18 cellular contexts compared by ENCODE assay signal in genomic region chr19:45186509-45187334, GRCh38. TPM values are rescaled to one million over a fixed set of nuclear protein-coding genes. Genes with fewer than 3 reads are reported as not detected.
DNase-seq lines count a peak whose midpoint lies in the region; ATAC-seq, FAIRE-seq and TF ChIP-seq lines count a peak whose summit lies in the region.
"Had no signal": no experiment of that assay in that cellular context is flagged by ENCODE, and none has a peak within 500 bp of the region (broad histone marks: within the 10 kb centered on the region; RNA-seq: fewer than 3 reads in every experiment).

No MANE protein-coding gene starts in this region.

- peak overlapping the region; percentile 82 for H2AFZ ChIP-seq in Loucy (ENCODE audit: low read length)
- no peak overlapping the region for H2AFZ ChIP-seq in neuronal stem cell (ENCODE audit: low read length)
- H2AFZ ChIP-seq in H9 (ENCODE audit: low read length): no peak overlapping the region
- H2AFZ ChIP-seq: hepatocyte had no signal

- H4K91ac ChIP-seq in neuronal stem cell (ENCODE audit: low read depth, low read length, poor library complexity) (no peak overlapping the region), H9 (ENCODE audit: insufficient read length, low read depth, low read length) (no peak overlapping the region)

- no peaks in the 10 kb centered on the region for H3K9me2 ChIP-seq in Loucy (replicated peaks; ENCODE audit: low read depth, low read length)

- H3K9ac ChIP-seq in Loucy (ENCODE audit: low read depth, low read length, poor library complexity, severe bottlenecking) (no peak overlapping the region), neuronal stem cell (ENCODE audit: low read depth, low read length, poor library complexity) (peak overlapping the region; percentile 73), kidney (ENCODE audit: low read length in 2 of 2) (no peak overlapping the region), H9 (ENCODE audit: extremely low read depth, insufficient read length, low read length) (no peak overlapping the region)

- H3K36me3 Mint-ChIP-seq in T-helper 17 cell (ENCODE audit: low read depth) (peaks cover 5% of the 10 kb centered on the region), H9 (ENCODE audit: insufficient read depth in 1 of 3, low read depth in 3 of 3) (no peaks in the 10 kb centered on the region)

- no peaks in the 10 kb centered on the region for H3F3A ChIP-seq in Loucy (ENCODE audit: low read depth)

- H3K14ac ChIP-seq in neuronal stem cell (ENCODE audit: low read length): no peak overlapping the region
- H3K14ac ChIP-seq in H9 (ENCODE audit: insufficient read depth, low read length): no peak overlapping the region

- no peak overlapping the region for H2BK120ac ChIP-seq in neuronal stem cell (ENCODE audit: low read depth, low read length)
- H2BK120ac ChIP-seq in H9 (ENCODE audit: low read depth, low read length, poor library complexity, severe bottlenecking): no peak overlapping the region

- H3K27me3 ChIP-seq in Loucy (ENCODE audit: insufficient read depth, low read length, poor library complexity, severe bottlenecking) (no peaks in the 10 kb centered on the region), neuronal stem cell (ENCODE audit: control insufficient read depth in 3 of 3, insufficient read depth in 3 of 3, low read depth in 1 of 3, low read length in 3 of 3) (no peaks in the 10 kb centered on the region), H9 (ENCODE audit: insufficient read depth, low read length) (no peaks in the 10 kb centered on the region)
- H3K27me3 ChIP-seq: hepatocyte, Peyer's patch, tibial nerve had no signal

- no peaks in the 10 kb centered on the region for H4K20me1 ChIP-seq in Loucy (ENCODE audit: insufficient read depth, low read length, poor library complexity, severe bottlenecking)
- H4K20me1 ChIP-seq in H9 (ENCODE audit: control insufficient read depth, insufficient read depth, insufficient read length): no peaks in the 10 kb centered on the region

- no peak overlapping the region for H2BK5ac ChIP-seq in neuronal stem cell (ENCODE audit: low read length)
- H2BK5ac ChIP-seq in H9 (ENCODE audit: insufficient read length, low read length): no peak overlapping the region

- peak overlapping the region; percentile 55 for H3K4me2 ChIP-seq in Loucy (ENCODE audit: low read depth, low read length, poor library complexity, severe bottlenecking)
- H3K4me2 ChIP-seq in neuronal stem cell (ENCODE audit: insufficient read depth, low read length, poor library complexity, severe bottlenecking): no peak overlapping the region
- H3K4me2 ChIP-seq in H9 (ENCODE audit: insufficient read depth, insufficient read length, low read length): no peak overlapping the region
- H3K4me2 ChIP-seq: hepatocyte had no signal

- no peak overlapping the region for H3K27ac ChIP-seq in neuronal stem cell (replicated peaks; ENCODE audit: low read length)
- H3K27ac ChIP-seq in kidney (ENCODE audit: low read depth in 2 of 2, low read length in 2 of 2): no peak overlapping the region
- H3K27ac ChIP-seq in H9 (ENCODE audit: insufficient read length, low read depth, low read length): no peak overlapping the region
- H3K27ac ChIP-seq: C4-2B, hepatocyte, Peyer's patch, tibial nerve had no signal

- FAIRE-seq in kidney (lab: Jason Lieb, UNC): no peak

- H2BK20ac ChIP-seq in H9 (ENCODE audit: low read depth, low read length, poor library complexity, severe bottlenecking): no peak overlapping the region

- H3T11ph ChIP-seq in H9 (ENCODE audit: low read length): no peak overlapping the region

- H3K79me2 ChIP-seq in Loucy (ENCODE audit: insufficient read depth, low read length): no peaks in the 10 kb centered on the region
- no peaks in the 10 kb centered on the region for H3K79me2 ChIP-seq in H9 (ENCODE audit: insufficient read depth, low read length)

- no peaks in the 10 kb centered on the region for H3K9me3 Mint-ChIP-seq in H9
- H3K9me3 Mint-ChIP-seq: activated T-cell treated with anti-CD3 and anti-CD28 coated beads, Interleukin-2, amount 50 U/mL, for 4 hours had no signal

- H4K8ac ChIP-seq in neuronal stem cell (ENCODE audit: low read depth, low read length) (no peak overlapping the region), H9 (replicated peaks; ENCODE audit: insufficient read length, low read depth, low read length) (no peak overlapping the region)

- H2AK5ac ChIP-seq in neuronal stem cell (ENCODE audit: low read depth, low read length): peak overlapping the region; percentile 13
- H2AK5ac ChIP-seq in H9 (ENCODE audit: insufficient read length, low read length): no peak overlapping the region

- H3K9me3 ChIP-seq in Loucy (ENCODE audit: insufficient read depth, low read depth, low read length): no peaks in the 10 kb centered on the region
- H3K9me3 ChIP-seq in neuronal stem cell (replicated peaks in 1 of 2; ENCODE audit: control insufficient read depth in 2 of 2, insufficient read depth in 1 of 2, low read depth in 1 of 2, low read length in 2 of 2): no peaks in the 10 kb centered on the region
- H3K9me3 ChIP-seq in kidney (ENCODE audit: control insufficient read depth in 1 of 2, low read length in 2 of 2): no peaks in the 10 kb centered on the region
- H3K9me3 ChIP-seq in T-helper 17 cell (ENCODE audit: control insufficient read depth, low read length, poor library complexity, severe bottlenecking): no peaks in the 10 kb centered on the region
- H3K9me3 ChIP-seq in H9 (ENCODE audit: control insufficient read depth, low read depth, low read length): no peaks in the 10 kb centered on the region
- H3K9me3 ChIP-seq: Peyer's patch had no signal

- no peak for ATAC-seq in T-helper 17 cell

- H4K5ac ChIP-seq in H9 (ENCODE audit: insufficient read length, low read depth, low read length): no peak overlapping the region

- no peak for TF ChIP-seq CTCF in Loucy (conservative IDR thresholded peaks at IDR 0.05; ENCODE audit: low read length)
- no peak for TF ChIP-seq CTCF in astrocyte of the spinal cord (IDR thresholded peaks at IDR 0.05; ENCODE audit: low read depth, low read length)
- no peak for TF ChIP-seq CTCF in kidney (IDR thresholded peaks at IDR 0.05; ENCODE audit: borderline replicate concordance, extremely low read depth, insufficient read depth)
- TF ChIP-seq CTCF in H9 (conservative IDR thresholded peaks at IDR 0.05): no peak

- H2BK12ac ChIP-seq in neuronal stem cell (ENCODE audit: low read length): peak overlapping the region; percentile 86
- no peak overlapping the region for H2BK12ac ChIP-seq in H9 (ENCODE audit: insufficient read length, low read depth, low read length)

- no peaks in the 10 kb centered on the region for H3K4me1 ChIP-seq in Loucy (ENCODE audit: insufficient read depth, low read length, poor library complexity, severe bottlenecking)
- peaks cover 0 to 3% of the 10 kb centered on the region in 2 donors for H3K4me1 ChIP-seq in neuronal stem cell (ENCODE audit: control insufficient read depth in 2 of 2, insufficient read depth in 1 of 2, low read depth in 1 of 2, low read length in 2 of 2)
- H3K4me1 ChIP-seq in kidney (ENCODE audit: control insufficient read depth in 1 of 2, insufficient read depth in 1 of 2, low read depth in 1 of 2, low read length in 2 of 2): peaks cover 0 to 2% of the 10 kb centered on the region in 2 donors
- no peaks in the 10 kb centered on the region for H3K4me1 ChIP-seq in H9 (ENCODE audit: insufficient read depth, low read length)

- DNase-seq in NCI-H2029 (lab: John Stamatoyannopoulos, UW): peak; percentile 7
- DNase-seq in NCI-H2029 treated with DMSO at 0.1 percent for 48 hours (lab: John Stamatoyannopoulos, UW): no peak
- peak; percentile 50 for DNase-seq in astrocyte of the spinal cord (ENCODE audit: low read depth, low spot score)
- no peak for DNase-seq in neuronal stem cell (ENCODE audit: low spot score)
- DNase-seq in kidney: no peak
- DNase-seq in T-helper 17 cell: no peak
- no peak for DNase-seq in H9
- DNase-seq: 8988T; activated CD4-positive, alpha-beta T cell treated with anti-CD3 and anti-CD28 coated beads, Interleukin-2, amount 50 U/mL, for 4 hours; activated T-cell treated with anti-CD3 and anti-CD28 coated beads, Interleukin-2, amount 50 U/mL, for 4 hours; effector memory CD4-positive, alpha-beta T cell; Peyer's patch; stimulated activated CD4-positive, alpha-beta T cell treated with anti-CD3 and anti-CD28 coated beads, Interleukin-4, amount 100 ng/mL, for 1 hour; stimulated activated CD8-positive, alpha-beta memory T cell treated with anti-CD3 and anti-CD28 coated beads, Interleukin-4, amount 100 ng/mL, for 48 hours had no signal

- H3K36me3 ChIP-seq in Loucy (ENCODE audit: insufficient read depth, low read length): no peaks in the 10 kb centered on the region
- no peaks in the 10 kb centered on the region for H3K36me3 ChIP-seq in neuronal stem cell (replicated peaks in 1 of 2; ENCODE audit: control insufficient read depth in 2 of 2, insufficient read depth in 2 of 2, low read length in 2 of 2)
- no peaks in the 10 kb centered on the region for H3K36me3 ChIP-seq in kidney (ENCODE audit: control insufficient read depth in 1 of 2, insufficient read depth in 2 of 2, low read length in 2 of 2)
- H3K36me3 ChIP-seq: Peyer's patch had no signal

- intact Hi-C loops in kidney (cut with DNase I): loop anchor here (10.0 kb wide), 1 partner anchor 152 kb away; the partner anchor contains the start of gene CLASRP

- no peaks in the 10 kb centered on the region for H3K79me1 ChIP-seq in neuronal stem cell (ENCODE audit: low read depth, low read length)
- no peaks in the 10 kb centered on the region for H3K79me1 ChIP-seq in H9 (ENCODE audit: insufficient read depth, low read depth, low read length, poor library complexity, severe bottlenecking)

- H3K4ac ChIP-seq in neuronal stem cell (ENCODE audit: low read length): no peak overlapping the region
- no peak overlapping the region for H3K4ac ChIP-seq in H9 (ENCODE audit: low read depth, low read length)

- H3K4me3 Mint-ChIP-seq in T-helper 17 cell (no peak overlapping the region), H9 (no peak overlapping the region; a peak in 1 of 5 replicates)
- H3K4me3 Mint-ChIP-seq: activated T-cell treated with anti-CD3 and anti-CD28 coated beads, Interleukin-2, amount 50 U/mL, for 4 hours had no signal

- no peak overlapping the region for H2BK15ac ChIP-seq in neuronal stem cell (ENCODE audit: low read length)
- H2BK15ac ChIP-seq in H9 (ENCODE audit: low read depth, low read length): no peak overlapping the region

- H3K18ac ChIP-seq in neuronal stem cell (ENCODE audit: low read length): no peak overlapping the region
- no peak overlapping the region for H3K18ac ChIP-seq in H9 (ENCODE audit: insufficient read length, low read depth, low read length)

- H3K4me3 ChIP-seq in Loucy (ENCODE audit: low read length, poor library complexity, severe bottlenecking) (no peak overlapping the region), astrocyte of the spinal cord (ENCODE audit: low read depth, low read length) (no peak overlapping the region), neuronal stem cell (ENCODE audit: low read length in 2 of 2) (no peak overlapping the region), kidney (ENCODE audit: low read length in 2 of 2) (no peak overlapping the region)
- H3K4me3 ChIP-seq: hepatocyte, Peyer's patch, tibial nerve had no signal

- no peaks in the 10 kb centered on the region for H3K23me2 ChIP-seq in H9 (ENCODE audit: insufficient read length, low read depth, low read length, poor library complexity, severe bottlenecking)

- no peak overlapping the region for H3K27ac Mint-ChIP-seq in T-helper 17 cell
- no peak overlapping the region for H3K27ac Mint-ChIP-seq in H9

- H3K27me3 Mint-ChIP-seq in T-helper 17 cell (no peaks in the 10 kb centered on the region), H9 (ENCODE audit: low read depth) (peaks cover 21% of the 10 kb centered on the region)

- peak overlapping the region; percentile 20 for H3K23ac ChIP-seq in neuronal stem cell (ENCODE audit: low read depth, low read length, poor library complexity)
- no peak overlapping the region for H3K23ac ChIP-seq in H9 (ENCODE audit: insufficient read length, low read depth, low read length)

- in situ Hi-C loops in astrocyte of the spinal cord (cut with HindIII; ENCODE audit: low sequenced_read_pairs): no loop called here

- H3K4me1 Mint-ChIP-seq in T-helper 17 cell: peaks cover 17% of the 10 kb centered on the region
- peaks cover 2 to 7% of the 10 kb centered on the region in 2 experiments; a peak in 1 of 4 replicates for H3K4me1 Mint-ChIP-seq in H9

- no peak overlapping the region for H3K56ac ChIP-seq in H9 (ENCODE audit: insufficient read length, low read depth, low read length)

- WGBS in neuronal stem cell (ENCODE audit: extremely low coverage in 2 of 2, insufficient read length in 2 of 2, insufficient replicate concordance in 1 of 2), 2 donors: no CpG with 5 or more reads among the region's 12 CpGs
- no CpG with 5 or more reads among the region's 12 CpGs for WGBS in H9 (ENCODE audit: extremely low coverage, insufficient read length, low lambda C conversion rate)

RNA-seq across cellular contexts. Expression of gene BLOC1S3, which starts 8.1 kb away (rescaled TPM):
- polyA plus RNA-seq in neuronal stem cell (2013, experiment 1 of 2): 3.6 TPM
- 3.7 TPM for polyA plus RNA-seq in neuronal stem cell (2013, experiment 2 of 2)
- total RNA-seq in kidney: 13.2 TPM
- polyA plus RNA-seq in kidney (ENCODE audit: insufficient read depth, low read depth, low replicate concordance): 5.2 TPM
- total RNA-seq in T-helper 17 cell: 10 to 100 TPM; 12.9 to 15.2 TPM
- 9.2 and 12.2 TPM in 2 replicates for total RNA-seq in H9 (2021)

RNA-seq across cellular contexts. Expression of gene TRAPPC6A, which starts 8.7 kb away (rescaled TPM):
- polyA plus RNA-seq in neuronal stem cell (2013, experiment 1 of 2): 50.4 TPM
- polyA plus RNA-seq in neuronal stem cell (2013, experiment 2 of 2): 51.0 TPM
- total RNA-seq in kidney (37.2 TPM), T-helper 17 cell (10 to 100 TPM; 47.5 to 61.2 TPM), H9 (2021) (57.8 and 59.9 TPM in 2 replicates)
- 123 TPM for polyA plus RNA-seq in kidney (ENCODE audit: insufficient read depth, low read depth, low replicate concordance)

RNA-seq across cellular contexts. Expression of gene NKPD1, which starts 25.9 kb away (rescaled TPM):
- polyA plus RNA-seq in neuronal stem cell (2013, experiment 1 of 2): 0.28 TPM
- 0.33 TPM for polyA plus RNA-seq in neuronal stem cell (2013, experiment 2 of 2)
- total RNA-seq in kidney (0.09 TPM), T-helper 17 cell (under 1 TPM; 0.57 to 0.97 TPM), H9 (2021) (0.17 and 0.46 TPM in 2 replicates)
- not detected for polyA plus RNA-seq in kidney (ENCODE audit: insufficient read depth, low read depth, low replicate concordance)

RNA-seq across cellular contexts. Expression of gene EXOC3L2, which starts 58.5 kb away (rescaled TPM):
- polyA plus RNA-seq in neuronal stem cell (2013, experiment 1 of 2): 0.04 TPM
- 0.04 TPM for polyA plus RNA-seq in neuronal stem cell (2013, experiment 2 of 2)
- total RNA-seq in kidney (19.0 TPM), T-helper 17 cell (1 to 10 TPM in 1 of 2 donors, not detected in 1; 1.1 TPM), H9 (2021) (0.61 TPM in 2 replicates)
- polyA plus RNA-seq in kidney (ENCODE audit: insufficient read depth, low read depth, low replicate concordance): 15.4 TPM
- total RNA-seq: activated T-cell treated with anti-CD3 and anti-CD28 coated beads, Interleukin-2, amount 50 U/mL, for 4 hours had no signal
- polyA plus RNA-seq: hepatocyte had no signal

Comparison
In these comparisons a context has a peak if more than half of its experiments do, and no peak if none do; other contexts are left out.
1. DNase-seq: peak in NCI-H2029 (single experiment) and astrocyte of the spinal cord (single experiment); none in NCI-H2029 treated with DMSO at 0.1 percent for 48 hours (single experiment), neuronal stem cell (single experiment), kidney (single experiment), T-helper 17 cell (0 of 3) and H9 (single experiment).